In the genomic region with DNA sequence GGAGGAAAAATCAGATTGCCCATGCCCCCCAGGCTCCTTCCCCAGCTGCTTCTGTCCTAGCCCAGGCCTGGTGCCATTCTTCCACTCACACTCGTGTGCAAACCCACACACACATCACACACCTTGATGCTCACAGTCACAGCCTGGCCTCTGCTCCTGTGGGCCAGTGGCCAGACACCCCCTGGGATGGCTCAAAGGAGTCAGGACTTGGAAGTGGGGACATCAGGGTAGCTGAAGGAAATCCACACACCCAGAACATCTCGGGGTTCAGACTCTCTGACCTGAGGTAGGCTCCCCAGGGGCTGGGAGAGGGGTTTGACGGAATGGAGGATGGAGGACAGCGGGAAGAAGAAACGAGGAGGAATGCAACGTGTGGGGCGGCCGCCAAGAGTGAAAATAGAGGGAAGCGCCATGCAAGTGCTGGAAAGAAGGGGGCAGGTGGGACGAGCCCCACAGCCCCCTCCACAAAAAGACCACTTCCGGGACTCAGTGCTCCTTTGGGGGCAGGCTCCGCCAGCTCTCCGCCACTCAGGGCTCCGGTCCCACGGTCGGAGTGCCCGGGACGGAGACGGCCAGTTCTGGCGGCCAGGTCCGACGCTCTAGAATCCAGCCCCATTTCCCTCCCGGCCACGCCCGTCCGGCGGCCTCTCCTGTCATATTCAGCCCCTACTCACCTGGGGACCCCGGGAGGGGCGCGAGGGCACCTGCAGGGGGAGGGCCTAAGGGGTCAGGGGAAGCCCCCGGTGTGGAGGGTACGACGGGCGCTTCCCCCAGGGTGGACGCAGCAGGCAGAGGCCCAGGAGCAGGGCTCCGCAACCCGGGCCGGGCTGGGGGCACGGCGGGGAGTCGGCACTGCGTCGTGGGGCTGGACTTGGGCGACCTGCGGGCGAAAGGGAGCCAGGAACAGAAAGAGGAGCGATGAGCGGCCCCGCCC, we compare ENCODE assay signal across 8 cellular contexts. TPM values are rescaled to one million over a fixed set of nuclear protein-coding genes. Genes with fewer than 3 reads are reported as not detected.
DNase-seq lines count a peak whose midpoint lies in the region; ATAC-seq and TF ChIP-seq lines count a peak whose summit lies in the region.
"Not testable (repeated sequence)": the region's sequence is repeated elsewhere in the genome, so short reads cannot be mapped to it uniquely, and the experiment has no call there.

No MANE protein-coding gene starts in this region.

- H3K4me2 ChIP-seq in SU-DHL-6 (ENCODE audit: low read depth, low read length, poor library complexity, severe bottlenecking) (peak overlapping the region; percentile 96), smooth muscle cell (peak overlapping the region; percentile 95)

- H3K27ac ChIP-seq in SU-DHL-6 (ENCODE audit: low read depth, low read length); smooth muscle cell (ENCODE audit: low read depth): not testable (repeated sequence)

- ATAC-seq in GM19455 (IDR thresholded peaks at IDR 0.05; ENCODE audit: unreplicated experiment), result peak; percentile 16
- peak; percentile 32 for ATAC-seq in HG03378 (IDR thresholded peaks at IDR 0.05; ENCODE audit: unreplicated experiment)
- peak; percentile 45 for ATAC-seq in mucosa of descending colon

- not testable (repeated sequence) for H3K79me2 ChIP-seq in SU-DHL-6 (ENCODE audit: insufficient read depth, low read length); smooth muscle cell (ENCODE audit: low read depth)

- WGBS in smooth muscle cell (ENCODE audit: low lambda C conversion rate), result 4% methylated on average over 39 of the region's 49 CpGs

- H3K9me3 Mint-ChIP-seq in CD14-positive monocyte; glutamatergic neuron (ENCODE audit: unreplicated experiment): not testable (repeated sequence)

- H3K4me3 Mint-ChIP-seq in CD14-positive monocyte (peak overlapping the region; percentile 87 to 96), glutamatergic neuron (ENCODE audit: unreplicated experiment) (peak overlapping the region; percentile 97)

- not testable (repeated sequence) for H3F3A ChIP-seq in SU-DHL-6 (ENCODE audit: insufficient read depth); smooth muscle cell (ENCODE audit: low read depth)

- not testable (repeated sequence) for DNase-seq in CD14-positive monocyte (ENCODE audit: low spot score); astrocyte of the spinal cord (ENCODE audit: low read depth, low spot score); glutamatergic neuron; smooth muscle cell (lab: John Stamatoyannopoulos, UW; ENCODE audit: unreplicated experiment)
- DNase-seq in mucosa of descending colon, result peak in 1 of 3 donors; percentile 32

- not testable (repeated sequence) for H3K9me2 ChIP-seq in SU-DHL-6 (replicated peaks; ENCODE audit: insufficient read depth, low read length)

- H3K36me3 ChIP-seq in SU-DHL-6 (ENCODE audit: low read length); mucosa of descending colon (ENCODE audit: low read depth); smooth muscle cell (ENCODE audit: low read depth): not testable (repeated sequence)

- peak overlapping the region in 6 of 7 donors; percentile 40 to 90 (median 81) for H3K27ac Mint-ChIP-seq in CD14-positive monocyte
- not testable (repeated sequence) for H3K27ac Mint-ChIP-seq in glutamatergic neuron (ENCODE audit: unreplicated experiment)

- not testable (repeated sequence) for H3K27me3 Mint-ChIP-seq in CD14-positive monocyte (ENCODE audit: low read depth in 3 of 3); glutamatergic neuron (ENCODE audit: unreplicated experiment)

- H4K20me1 ChIP-seq in SU-DHL-6 (ENCODE audit: low read depth, low read length); smooth muscle cell (ENCODE audit: low read depth): not testable (repeated sequence)

- H2AFZ ChIP-seq in SU-DHL-6 (ENCODE audit: low read depth, low read length, severe bottlenecking) (peak overlapping the region; percentile 99), smooth muscle cell (ENCODE audit: low read depth) (peak overlapping the region; percentile 93)

- H3K4me3 ChIP-seq in SU-DHL-6 (ENCODE audit: insufficient read depth, low read length, poor library complexity, severe bottlenecking) (peak overlapping the region; percentile 81), astrocyte of the spinal cord (ENCODE audit: low read depth, low read length) (peak overlapping the region; percentile 67), mucosa of descending colon (peak overlapping the region; percentile 38), smooth muscle cell (peak overlapping the region; percentile 75)

- intact Hi-C loops in CD14-positive monocyte (cut with micrococcal nuclease); mucosa of descending colon (cut with DNase I, micrococcal nuclease): not testable (repeated sequence)

- not testable (repeated sequence) for H3K4me1 ChIP-seq in mucosa of descending colon (ENCODE audit: low read depth); smooth muscle cell (ENCODE audit: low read depth)

- H3K9ac ChIP-seq in SU-DHL-6 (ENCODE audit: low read length), result peak overlapping the region; percentile 80
- H3K9ac ChIP-seq in smooth muscle cell (ENCODE audit: low read depth), result peak overlapping the region; percentile 57

- not testable (repeated sequence) for H3K9me3 ChIP-seq in SU-DHL-6 (ENCODE audit: insufficient read depth, low read length); mucosa of descending colon; smooth muscle cell (replicated peaks; ENCODE audit: low read depth)

- H3K27me3 ChIP-seq in SU-DHL-6 (ENCODE audit: low read length); smooth muscle cell (ENCODE audit: low read depth): not testable (repeated sequence)

- in situ Hi-C loops in astrocyte of the spinal cord (cut with HindIII; ENCODE audit: low sequenced_read_pairs), result not testable (repeated sequence)

- not testable (repeated sequence) for H3K36me3 Mint-ChIP-seq in CD14-positive monocyte; glutamatergic neuron (ENCODE audit: unreplicated experiment)

- not testable (repeated sequence) for TF ChIP-seq CTCF in CD14-positive monocyte (IDR thresholded peaks at IDR 0.05); SU-DHL-6 (IDR thresholded peaks at IDR 0.05; ENCODE audit: insufficient read depth, low read length, poor library complexity, severe bottlenecking); astrocyte of the spinal cord (IDR thresholded peaks at IDR 0.05; ENCODE audit: low read depth, low read length); glutamatergic neuron (IDR thresholded peaks at IDR 0.05; ENCODE audit: partially characterized antibody, unreplicated experiment); mucosa of descending colon (IDR thresholded peaks at IDR 0.05); smooth muscle cell (IDR thresholded peaks at IDR 0.05; ENCODE audit: borderline replicate concordance, insufficient read depth, poor library complexity, severe bottlenecking)

- H3K4me1 Mint-ChIP-seq in CD14-positive monocyte (peaks cover 40% of the 10 kb centered on the region), glutamatergic neuron (ENCODE audit: low read depth, unreplicated experiment) (peaks cover 16% of the 10 kb centered on the region)

RNA-seq across cellular contexts. Expression of gene CSPG4, which starts 25.3 kb away (rescaled TPM):
- polyA plus RNA-seq in CD14-positive monocyte (not detected), smooth muscle cell (46.6 and 54.9 TPM in 2 replicates)
- total RNA-seq in glutamatergic neuron (ENCODE audit: unreplicated experiment) (1.1 TPM), mucosa of descending colon (10 to 100 TPM in 1 of 3 donors, 1 to 10 TPM in 2; 3.0 to 86.8 (median 7.8) TPM), smooth muscle cell (31.1 and 35.3 TPM in 2 replicates)
